In genomic region chr13:27020415-27020814, GRCh38 we compare ENCODE assay signal across 21 cellular contexts.
DNase-seq lines count a peak whose midpoint lies in the region; ATAC-seq and TF ChIP-seq lines count a peak whose summit lies in the region.
"Had no signal": no experiment of that assay in that cellular context is flagged by ENCODE, and none has a peak within 500 bp of the region (broad histone marks: within the 10 kb centered on the region; RNA-seq: fewer than 3 reads in every experiment).

No MANE protein-coding gene starts in this region.

- H3K18ac ChIP-seq in IMR-90 (ENCODE audit: low read depth, low read length): no peak overlapping the region

- no peaks in the 10 kb centered on the region for H3K27me3 Mint-ChIP-seq in osteocyte (ENCODE audit: unreplicated experiment)

- no peak overlapping the region for H2AK9ac ChIP-seq in IMR-90 (replicated peaks; ENCODE audit: low read depth, low read length, poor library complexity)

- DNase-seq in IMR-90 (no peak), osteocyte (ENCODE audit: extremely low spot score, unreplicated experiment) (peak; percentile 27), transverse colon (no peak), vagina (ENCODE audit: extremely low spot score in 2 of 2) (no peak), anterior cingulate cortex (lab: John Stamatoyannopoulos, UW) (no peak), iPS-NIHi7 (ENCODE audit: extremely low spot score) (no peak)
- DNase-seq: Caco-2; CD4-positive, alpha-beta memory T cell; DMS 273 treated with DMSO at 0.1 percent for 48 hours; DMS79 treated with DMSO at 0.1 percent for 48 hours; Kasumi-1; NCI-H1417; NCI-H1694 treated with DMSO at 0.1 percent for 48 hours; NCI-H2081 treated with DMSO at 0.1 percent for 48 hours; NCI-H446; NCI-H526 had no signal

- no peak overlapping the region; the same call in 1 of the 2 replicates for H2BK20ac ChIP-seq in IMR-90 (ENCODE audit: low read depth, low read length)

- H3K4me3 ChIP-seq in IMR-90 (ENCODE audit: insufficient read depth, low read depth, low read length) (no peak overlapping the region), transverse colon (no peak overlapping the region), vagina (no peak overlapping the region)
- H3K4me3 ChIP-seq: BLaER1, GM12878, SJSA1 had no signal

- no peaks in the 10 kb centered on the region for H3K36me3 Mint-ChIP-seq in osteocyte (ENCODE audit: unreplicated experiment)
- H3K36me3 Mint-ChIP-seq: CD4-positive, alpha-beta memory T cell had no signal

- no peak overlapping the region for H3K27ac ChIP-seq in IMR-90 (ENCODE audit: insufficient read depth, low read length)
- peak overlapping the region; percentile 58 for H3K27ac ChIP-seq in cingulate gyrus (ENCODE audit: low read depth, low read length)
- H3K27ac ChIP-seq in transverse colon: peak overlapping the region in 3 of 4 donors; percentile 53 to 80 (median 58)
- no peak overlapping the region for H3K27ac ChIP-seq in vagina
- H3K27ac ChIP-seq: BLaER1, SJSA1 had no signal

- H3K79me1 ChIP-seq in IMR-90 (ENCODE audit: low read depth in 1 of 2, low read length in 2 of 2): no peaks in the 10 kb centered on the region

- no peak overlapping the region for H3K23ac ChIP-seq in IMR-90 (ENCODE audit: low read depth, low read length)

- TF ChIP-seq POLR2A in IMR-90 (IDR thresholded peaks at IDR 0.05; ENCODE audit: low read depth, low read length) (no peak), transverse colon (IDR thresholded peaks at IDR 0.05) (no peak), vagina (IDR thresholded peaks at IDR 0.05) (no peak)

- intact Hi-C loops in IMR-90 (cut with micrococcal nuclease) (no loop called here), transverse colon (cut with DNase I; ENCODE audit: low total_unique reads) (loop anchor here (10.0 kb wide), 1 partner anchor 144 kb away; no protein-coding TSS in a partner anchor), vagina (cut with DNase I) (no loop called here)

- no peak for TF ChIP-seq RAD21 in IMR-90 (IDR thresholded peaks at IDR 0.05; ENCODE audit: low read length)

- H3K9me1 ChIP-seq in IMR-90 (ENCODE audit: insufficient read depth, low read length): peaks cover 9% of the 10 kb centered on the region; the same call in 1 of the 2 replicates

- TF ChIP-seq CTCF in IMR-90 (conservative IDR thresholded peaks at IDR 0.05; ENCODE audit: low read depth, low read length): no peak
- TF ChIP-seq CTCF in osteocyte (IDR thresholded peaks at IDR 0.05): no peak
- no peak for TF ChIP-seq CTCF in transverse colon (IDR thresholded peaks at IDR 0.05)
- no peak for TF ChIP-seq CTCF in vagina (IDR thresholded peaks at IDR 0.05)

- H3K4me1 ChIP-seq in IMR-90 (ENCODE audit: control insufficient read depth, insufficient read depth, low read length): peaks cover 20% of the 10 kb centered on the region
- H3K4me1 ChIP-seq in transverse colon: peaks cover 8 to 60% (median 45%) of the 10 kb centered on the region in 4 donors
- peaks cover 7% of the 10 kb centered on the region for H3K4me1 ChIP-seq in vagina
- H3K4me1 ChIP-seq: BLaER1 had no signal

- no peak overlapping the region for H2BK120ac ChIP-seq in IMR-90 (ENCODE audit: low read depth, low read length)

- H3K4me2 ChIP-seq in IMR-90 (ENCODE audit: low read depth, low read length): no peak overlapping the region
- H3K4me2 ChIP-seq: BLaER1 had no signal

- BruUV-seq in IMR-90 (replicated peaks; lab: Mats Ljungman, UMichigan): no TSS peak

- H3K14ac ChIP-seq in IMR-90 (replicated peaks; ENCODE audit: low read depth, low read length): no peak overlapping the region; the same call in 1 of the 2 replicates

- no peak overlapping the region for H3K9ac ChIP-seq in IMR-90 (ENCODE audit: low read depth, low read length)
- H3K9ac ChIP-seq: BLaER1 had no signal

- H3K27me3 ChIP-seq in IMR-90 (ENCODE audit: control insufficient read depth, insufficient read depth, low read length) (no peaks in the 10 kb centered on the region; the same call in 1 of the 2 replicates), transverse colon (no peaks in the 10 kb centered on the region), vagina (no peaks in the 10 kb centered on the region)
- H3K27me3 ChIP-seq: BLaER1, SJSA1 had no signal

- POLR2A ChIA-PET in IMR-90 (lab: Charles Lee; ENCODE audit: unreplicated experiment): no interaction called here

- H3K9me3 Mint-ChIP-seq in osteocyte (ENCODE audit: unreplicated experiment): no peaks in the 10 kb centered on the region
- H3K9me3 Mint-ChIP-seq: CD4-positive, alpha-beta memory T cell had no signal

- H3K4ac ChIP-seq in IMR-90 (ENCODE audit: low read depth, low read length): no peak overlapping the region

- H4K5ac ChIP-seq in IMR-90 (ENCODE audit: low read depth, low read length): no peak overlapping the region; the same call in 1 of the 2 replicates

- ATAC-seq in IMR-90 (ENCODE audit: low read depth): no peak
- ATAC-seq: GM12878, Right ventricle myocardium inferior had no signal

- H2AFZ ChIP-seq in IMR-90 (replicated peaks; ENCODE audit: low read length, poor library complexity): no peak overlapping the region

- no peak overlapping the region for H3K27ac Mint-ChIP-seq in osteocyte (ENCODE audit: unreplicated experiment)
- H3K27ac Mint-ChIP-seq: CD4-positive, alpha-beta memory T cell had no signal

- H3K36me3 ChIP-seq in IMR-90 (ENCODE audit: control insufficient read depth, insufficient read depth, low read length) (no peaks in the 10 kb centered on the region), transverse colon (no peaks in the 10 kb centered on the region), vagina (no peaks in the 10 kb centered on the region)
- H3K36me3 ChIP-seq: BLaER1, SJSA1 had no signal

- peaks cover 22% of the 10 kb centered on the region for H3K4me1 Mint-ChIP-seq in osteocyte (ENCODE audit: unreplicated experiment)
- H3K4me1 Mint-ChIP-seq: CD4-positive, alpha-beta memory T cell had no signal

- no CpG with 5 or more reads among the region's 8 CpGs for WGBS in IMR-90 (ENCODE audit: extremely low coverage in 2 of 2, insufficient read length in 1 of 2), 2 experiments
- WGBS in transverse colon (ENCODE audit: low coverage in 1 of 2), 2 donors: 80 to 91% methylated on average over 1 to 8 of the region's 8 CpGs

- H4K91ac ChIP-seq in IMR-90 (ENCODE audit: insufficient read depth, low read depth, low read length): 0 out of 2 replicates have a peak overlapping the region, but pooled peaks have one; percentile 3

- no peak overlapping the region for H3K56ac ChIP-seq in IMR-90 (ENCODE audit: extremely low read depth, insufficient read depth, low read length)

- H3K9me3 ChIP-seq in IMR-90 (ENCODE audit: control insufficient read depth, insufficient read depth, low read length) (no peaks in the 10 kb centered on the region), transverse colon (no peaks in the 10 kb centered on the region), vagina (no peaks in the 10 kb centered on the region)
- H3K9me3 ChIP-seq: BLaER1, Caco-2, SJSA1 had no signal

- in situ Hi-C loops in IMR-90 (cut with MboI; ENCODE audit: low sequenced_read_pairs) (no loop called here), transverse colon (cut with MboI; ENCODE audit: low pct_ligation_motif_present in 1 of 4, low pct_unique_long_range_greater_than_20kb in 1 of 4, low sequenced_read_pairs in 3 of 4) (no loop called here)

- no peak overlapping the region for H2BK15ac ChIP-seq in IMR-90 (ENCODE audit: low read depth, low read length)

- 0 out of 2 replicates have a peak overlapping the region, but pooled peaks have one; percentile 70 for H2AK5ac ChIP-seq in IMR-90 (ENCODE audit: low read depth, low read length)

- dilution Hi-C loops in IMR-90 (cut with HindIII; ENCODE audit: low sequenced_read_pairs, unreplicated experiment): no loop called here

- no peak overlapping the region for H3K4me3 Mint-ChIP-seq in osteocyte (ENCODE audit: unreplicated experiment)
- H3K4me3 Mint-ChIP-seq: CD4-positive, alpha-beta memory T cell had no signal

- H2BK5ac ChIP-seq in IMR-90 (ENCODE audit: low read depth, low read length, poor library complexity, severe bottlenecking): no peak overlapping the region

- CTCF ChIA-PET in IMR-90 (lab: Yijun Ruan, JAX): no interaction called here

- H4K8ac ChIP-seq in IMR-90 (ENCODE audit: low read depth in 2 of 2, low read length in 2 of 2): no peak overlapping the region

- TF ChIP-seq EP300 in transverse colon (IDR thresholded peaks at IDR 0.05; ENCODE audit: low read depth): no peak

- H4K20me1 ChIP-seq in IMR-90 (ENCODE audit: insufficient read depth, low read length): peaks cover 13% of the 10 kb centered on the region
- H4K20me1 ChIP-seq: BLaER1 had no signal

TF ChIP-seq in IMR-90, 13 proteins besides CTCF, POLR2A, EP300 and RAD21 (continues in another document):
- TF ChIP-seq ELK1 (IDR thresholded peaks at IDR 0.05; ENCODE audit: borderline replicate concordance, low read depth, low read length) (no peak), SMC3 (IDR thresholded peaks at IDR 0.05; ENCODE audit: low read depth, low read length) (no peak), MAFK (IDR thresholded peaks at IDR 0.05; ENCODE audit: low read depth, low read length) (no peak), MAZ (IDR thresholded peaks at IDR 0.05; ENCODE audit: borderline replicate concordance, low read depth, low read length) (no peak), CHD1 (IDR thresholded peaks at IDR 0.05; ENCODE audit: low read depth, low read length) (no peak), NFE2L2 (IDR thresholded peaks at IDR 0.05; ENCODE audit: low read depth, low read length) (no peak), MXI1 (IDR thresholded peaks at IDR 0.05; ENCODE audit: borderline replicate concordance, low read depth, low read length) (no peak), FOS (IDR thresholded peaks at IDR 0.05; ENCODE audit: low read depth, low read length) (no peak), BHLHE40 (IDR thresholded peaks at IDR 0.05; ENCODE audit: low read depth, low read length) (no peak), RFX5 (IDR thresholded peaks at IDR 0.05; ENCODE audit: low read depth, low read length) (no peak), CEBPB (IDR thresholded peaks at IDR 0.05; ENCODE audit: low read depth, low read length) (no peak), USF2 (IDR thresholded peaks at IDR 0.05; ENCODE audit: low read depth, low read length) (no peak)

Comparison
In these comparisons a context has a peak if more than half of its experiments do, and no peak if none do; other contexts are left out.
1. H3K27ac ChIP-seq: peak in cingulate gyrus (single experiment) and transverse colon (3 of 4); none in IMR-90 (single experiment) and vagina (single experiment).